Comparison of ENCODE assay signal across 20 cellular contexts in genomic region chr1:224188286-224188685, GRCh38. TPM values are rescaled to one million over a fixed set of nuclear protein-coding genes. Genes with fewer than 3 reads are reported as not detected.
DNase-seq lines count a peak whose midpoint lies in the region; ATAC-seq and TF ChIP-seq lines count a peak whose summit lies in the region.
"Had no signal": no experiment of that assay in that cellular context is flagged by ENCODE, and none has a peak within 500 bp of the region (broad histone marks: within the 10 kb centered on the region; RNA-seq: fewer than 3 reads in every experiment).

No MANE protein-coding gene starts in this region.

- peaks cover 54% of the 10 kb centered on the region for H3K36me3 Mint-ChIP-seq in stimulated activated naive CD8-positive, alpha-beta T cell treated with anti-CD3 and anti-CD28 coated beads, Interleukin-15, Interleukin-2, amounts not matched to agents 100 ng/mL and 50 ng/mL, for 24 hours (ENCODE audit: low read depth)
- H3K36me3 Mint-ChIP-seq in T-helper 2 cell treated with Interferon-gamma antibody and Interleukin-4, amounts not matched to agents 5 μg/mL and 100 μg/mL, for 36 hours (ENCODE audit: low read depth), result peaks cover 60% of the 10 kb centered on the region
- H3K36me3 Mint-ChIP-seq in activated naive CD8-positive, alpha-beta T cell treated with anti-CD3 and anti-CD28 coated beads, Interleukin-2, amount 50 U/mL, for 24 hours (ENCODE audit: low read depth), result peaks cover 45% of the 10 kb centered on the region

- H3K27ac ChIP-seq in gastrocnemius medialis, result no peak overlapping the region
- H3K27ac ChIP-seq: left lung, SJSA1 had no signal

- no peaks in the 10 kb centered on the region for H3K9me3 ChIP-seq in gastrocnemius medialis
- H3K9me3 ChIP-seq: Caco-2, left lung had no signal

- no peak for TF ChIP-seq POLR2A in gastrocnemius medialis (IDR thresholded peaks at IDR 0.05)

- no peaks in the 10 kb centered on the region for H3K9me3 Mint-ChIP-seq in stimulated activated naive CD8-positive, alpha-beta T cell treated with anti-CD3 and anti-CD28 coated beads, Interleukin-15, Interleukin-2, amounts not matched to agents 100 ng/mL and 50 ng/mL, for 24 hours
- H3K9me3 Mint-ChIP-seq in T-helper 2 cell treated with Interferon-gamma antibody and Interleukin-4, amounts not matched to agents 5 μg/mL and 100 μg/mL, for 36 hours, result no peaks in the 10 kb centered on the region
- H3K9me3 Mint-ChIP-seq in activated naive CD8-positive, alpha-beta T cell treated with anti-CD3 and anti-CD28 coated beads, Interleukin-2, amount 50 U/mL, for 24 hours, result no peaks in the 10 kb centered on the region

- TF ChIP-seq CTCF in gastrocnemius medialis (IDR thresholded peaks at IDR 0.05 in 4 of 5, conservative IDR thresholded peaks at IDR 0.05 in 1 of 5), result no peak

- peaks cover 10 to 15% of the 10 kb centered on the region in 2 donors for H3K4me1 ChIP-seq in gastrocnemius medialis

- peaks cover 61% of the 10 kb centered on the region for H3K4me1 Mint-ChIP-seq in stimulated activated naive CD8-positive, alpha-beta T cell treated with anti-CD3 and anti-CD28 coated beads, Interleukin-15, Interleukin-2, amounts not matched to agents 100 ng/mL and 50 ng/mL, for 24 hours (ENCODE audit: low read depth)
- peaks cover 41% of the 10 kb centered on the region for H3K4me1 Mint-ChIP-seq in T-helper 2 cell treated with Interferon-gamma antibody and Interleukin-4, amounts not matched to agents 5 μg/mL and 100 μg/mL, for 36 hours (ENCODE audit: low read depth)
- H3K4me1 Mint-ChIP-seq in activated naive CD8-positive, alpha-beta T cell treated with anti-CD3 and anti-CD28 coated beads, Interleukin-2, amount 50 U/mL, for 24 hours, result peaks cover 56% of the 10 kb centered on the region

- in situ Hi-C loops in gastrocnemius medialis (cut with MboI; ENCODE audit: low sequenced_read_pairs in 4 of 4), result no loop called here

- H3K27me3 Mint-ChIP-seq in stimulated activated naive CD8-positive, alpha-beta T cell treated with anti-CD3 and anti-CD28 coated beads, Interleukin-15, Interleukin-2, amounts not matched to agents 100 ng/mL and 50 ng/mL, for 24 hours, result no peaks in the 10 kb centered on the region
- no peaks in the 10 kb centered on the region for H3K27me3 Mint-ChIP-seq in T-helper 2 cell treated with Interferon-gamma antibody and Interleukin-4, amounts not matched to agents 5 μg/mL and 100 μg/mL, for 36 hours (ENCODE audit: low read depth)
- no peaks in the 10 kb centered on the region for H3K27me3 Mint-ChIP-seq in activated naive CD8-positive, alpha-beta T cell treated with anti-CD3 and anti-CD28 coated beads, Interleukin-2, amount 50 U/mL, for 24 hours

- peak overlapping the region; percentile 61 for H3K4me3 Mint-ChIP-seq in stimulated activated naive CD8-positive, alpha-beta T cell treated with anti-CD3 and anti-CD28 coated beads, Interleukin-15, Interleukin-2, amounts not matched to agents 100 ng/mL and 50 ng/mL, for 24 hours
- H3K4me3 Mint-ChIP-seq in T-helper 2 cell treated with Interferon-gamma antibody and Interleukin-4, amounts not matched to agents 5 μg/mL and 100 μg/mL, for 36 hours, result peak overlapping the region; percentile 42
- peak overlapping the region; percentile 25 for H3K4me3 Mint-ChIP-seq in activated naive CD8-positive, alpha-beta T cell treated with anti-CD3 and anti-CD28 coated beads, Interleukin-2, amount 50 U/mL, for 24 hours
- H3K4me3 Mint-ChIP-seq: H9, mesothelial cell of epicardium had no signal

- H3K4me3 ChIP-seq in gastrocnemius medialis, result no peak overlapping the region
- H3K4me3 ChIP-seq: left lung, SJSA1 had no signal

- no peak for ATAC-seq in stimulated activated naive CD8-positive, alpha-beta T cell treated with anti-CD3 and anti-CD28 coated beads, Interleukin-15, Interleukin-2, amounts not matched to agents 100 U/mL and 50 U/mL, for 24 hours
- peak; percentile 48 for ATAC-seq in activated naive CD8-positive, alpha-beta T cell treated with anti-CD3 and anti-CD28 coated beads, Interleukin-2, amount 50 U/mL, for 24 hours
- ATAC-seq in gastrocnemius medialis, result no peak
- no peak for ATAC-seq in HG03175 (IDR thresholded peaks at IDR 0.05; ENCODE audit: unreplicated experiment)
- ATAC-seq: left lung, Panc1 had no signal

- intact Hi-C loops in gastrocnemius medialis (cut with DNase I; ENCODE audit: low total_unique reads), result no loop called here

- H3K36me3 ChIP-seq in gastrocnemius medialis, result peaks cover 0 to 14% of the 10 kb centered on the region in 2 donors

- H3K27ac Mint-ChIP-seq in stimulated activated naive CD8-positive, alpha-beta T cell treated with anti-CD3 and anti-CD28 coated beads, Interleukin-15, Interleukin-2, amounts not matched to agents 100 ng/mL and 50 ng/mL, for 24 hours, result peak overlapping the region; percentile 83
- peak overlapping the region; percentile 64 for H3K27ac Mint-ChIP-seq in T-helper 2 cell treated with Interferon-gamma antibody and Interleukin-4, amounts not matched to agents 5 μg/mL and 100 μg/mL, for 36 hours
- peak overlapping the region; percentile 73 for H3K27ac Mint-ChIP-seq in activated naive CD8-positive, alpha-beta T cell treated with anti-CD3 and anti-CD28 coated beads, Interleukin-2, amount 50 U/mL, for 24 hours
- H3K27ac Mint-ChIP-seq: H9, mesothelial cell of epicardium had no signal

- no peaks in the 10 kb centered on the region for H3K27me3 ChIP-seq in gastrocnemius medialis
- H3K27me3 ChIP-seq: left lung, SJSA1 had no signal

- no peak for DNase-seq in stimulated activated naive CD8-positive, alpha-beta T cell treated with anti-CD3 and anti-CD28 coated beads, Interleukin-15, Interleukin-2, amounts not matched to agents 100 U/mL and 50 U/mL, for 24 hours
- no peak for DNase-seq in T-helper 2 cell treated with Interferon-gamma antibody and Interleukin-4, amounts not matched to agents 5 μg/mL and 100 μg/mL, for 36 hours (ENCODE audit: low spot score)
- DNase-seq in activated naive CD8-positive, alpha-beta T cell treated with anti-CD3 and anti-CD28 coated beads, Interleukin-2, amount 50 U/mL, for 24 hours, result no peak
- DNase-seq in gastrocnemius medialis (no peak), RKO (ENCODE audit: low spot score) (no peak)
- DNase-seq: amniotic stem cell, Caco-2, cortex of kidney, DND-41, H9, head of caudate nucleus, left lung, NCI-H2029, NCI-H446 treated with DMSO at 0.1 percent for 48 hours, posterior cingulate gyrus had no signal

RNA-seq across cellular contexts. Expression of gene DEGS1, which starts 5.2 kb away (rescaled TPM):
- 10 to 100 TPM; 21.5 to 26.3 (median 24.2) TPM for total RNA-seq in gastrocnemius medialis
